ENCODE assay signal across 8 cellular contexts in the genomic region with DNA sequence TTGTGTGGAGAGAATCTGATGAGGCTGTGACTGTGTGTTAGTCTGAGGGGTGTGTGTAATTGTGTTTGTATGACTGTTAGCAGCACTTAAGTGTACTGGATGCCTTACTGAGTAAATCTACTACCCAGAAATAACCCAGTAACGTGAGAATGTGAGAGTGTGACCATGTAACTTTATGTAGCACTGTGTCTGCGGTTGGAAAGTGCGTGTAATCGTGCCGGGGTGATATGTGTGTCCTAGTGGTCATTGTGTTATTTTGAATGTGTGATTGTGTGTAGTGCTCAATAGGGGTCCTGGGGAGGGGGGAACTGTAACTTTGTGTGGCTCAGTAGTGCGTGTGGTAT. TPM values are rescaled to one million over a fixed set of nuclear protein-coding genes. Genes with fewer than 3 reads are reported as not detected.
DNase-seq lines count a peak whose midpoint lies in the region; ATAC-seq, FAIRE-seq and TF ChIP-seq lines count a peak whose summit lies in the region.

No MANE protein-coding gene starts in this region.

- intact Hi-C loops in PC-3 (cut with micrococcal nuclease) = no loop called here
- intact Hi-C loops in natural killer cell (cut with micrococcal nuclease) = loop anchor here (1.0 to 10.0 kb wide), 7 partner anchors 8 to 1096 kb away; partner anchors contain the start of genes KCNK6, YIF1B, ZNF146 and ZNF420

- peak overlapping the region; percentile 60 for H4K91ac ChIP-seq in H1 (replicated peaks; ENCODE audit: insufficient read length, low read length)

- H3K4me3 ChIP-seq in PC-3 (ENCODE audit: low read length) = peak overlapping the region; percentile 93
- H3K4me3 ChIP-seq in H1 (ENCODE audit: extremely low read depth in 1 of 4, insufficient read depth in 2 of 4, low read depth in 3 of 4, low read length in 4 of 4) = peak overlapping the region; percentile 91 to 98 (median 96)

- no peaks in the 10 kb centered on the region for H3F3A ChIP-seq in PC-3 (ENCODE audit: low read length, unreplicated experiment)

- H3K9ac ChIP-seq in PC-3 (ENCODE audit: low read length) (peak overlapping the region; percentile 87), H1 (replicated peaks in 1 of 4; ENCODE audit: extremely low read depth in 1 of 4, low read depth in 3 of 4, low read length in 3 of 4) (peak overlapping the region; percentile 82 to 94 (median 91))

- H3K79me1 ChIP-seq in H1 (ENCODE audit: low read depth, low read length) = 0 out of 2 replicates have a peak, but pooled peaks cover 6% of the 10 kb centered on the region

- peak overlapping the region; percentile 63 for H2BK12ac ChIP-seq in H1 (ENCODE audit: low read depth, low read length)

- 63% methylated on average over 6 of the region's 6 CpGs; no CpG with 5 or more reads in 1 of the 2 experiments for WGBS in H1 (ENCODE audit: extremely low coverage in 1 of 2, insufficient coverage in 1 of 2, insufficient read length in 1 of 2, insufficient replicate concordance in 2 of 2, low coverage in 1 of 2, low lambda C conversion rate in 2 of 2, missing lambda C conversion rate in 1 of 2), 2 experiments

- H2BK120ac ChIP-seq in H1 (replicated peaks; ENCODE audit: low read depth, low read length) = no peak overlapping the region

- H2BK5ac ChIP-seq in H1 (ENCODE audit: low read depth, low read length) = peak overlapping the region; percentile 100

- no peak for FAIRE-seq in H1 (lab: Jason Lieb, UNC)

- H3K27me3 Mint-ChIP-seq in natural killer cell (ENCODE audit: low read depth in 2 of 2) = peaks cover 0 to 2% of the 10 kb centered on the region in 2 donors

- H3K79me2 ChIP-seq in PC-3 (ENCODE audit: low read length) (peaks cover 9% of the 10 kb centered on the region), H1 (ENCODE audit: control insufficient read depth in 1 of 2, insufficient read depth in 2 of 2, low read length in 2 of 2) (peaks cover 6 to 9% of the 10 kb centered on the region in 2 experiments)

- no peak overlapping the region for H3K23ac ChIP-seq in H1 (ENCODE audit: insufficient read length)

- POLR2A ChIA-PET in PC-3 (lab: Charles Lee; ENCODE audit: unreplicated experiment) = no interaction called here
- POLR2A ChIA-PET in H1 (lab: Charles Lee; ENCODE audit: partially characterized antibody) = interaction anchor here (1.9 kb wide), 1 partner anchor 45 kb away, joined by 10 read pairs; the partner anchor contains the start of gene ZNF585A

- H4K5ac ChIP-seq in H1 (ENCODE audit: insufficient read length, low read depth, low read length) = peak overlapping the region; percentile 52

- H3K18ac ChIP-seq in H1 (ENCODE audit: extremely low read depth, low read length) = no peak overlapping the region; the same call in 1 of the 2 replicates

- CTCF ChIA-PET in PC-3 (lab: Charles Lee) (no interaction called here), H1 (lab: Charles Lee; ENCODE audit: partially characterized antibody) (no interaction called here)

- H3K4me1 Mint-ChIP-seq in natural killer cell = peaks cover 26 to 32% of the 10 kb centered on the region in 2 donors

- H2BK15ac ChIP-seq in H1 (ENCODE audit: low read length) = 0 out of 2 replicates have a peak overlapping the region, but pooled peaks have one; percentile 19

- H3K4me3 Mint-ChIP-seq in natural killer cell = peak overlapping the region; percentile 87

- TF ChIP-seq CTCF in PC-3 (conservative IDR thresholded peaks at IDR 0.05; ENCODE audit: low read depth, low read length) (no peak), H1 (IDR thresholded peaks at IDR 0.05; ENCODE audit: control extremely low read depth in 1 of 3, insufficient read depth in 1 of 3, low read depth in 1 of 3, low read length in 3 of 3) (no peak), natural killer cell (IDR thresholded peaks at IDR 0.05) (no peak)

- H3K36me3 ChIP-seq in PC-3 (ENCODE audit: low read depth, low read length) (peaks cover 12% of the 10 kb centered on the region), H1 (ENCODE audit: control insufficient read depth in 2 of 4, insufficient read depth in 4 of 4, low read length in 3 of 4) (no peaks in the 10 kb centered on the region)

- H3K4ac ChIP-seq in H1 (replicated peaks; ENCODE audit: insufficient read length, low read depth, low read length) = peak overlapping the region; percentile 83

- no peak for TF ChIP-seq EP300 in H1 (IDR thresholded peaks at IDR 0.05; ENCODE audit: borderline replicate concordance in 1 of 2, low read depth in 2 of 2, low read length in 2 of 2)

- H3K4me2 ChIP-seq in PC-3 (ENCODE audit: low read length) = peak overlapping the region; percentile 91
- H3K4me2 ChIP-seq in H1 (ENCODE audit: insufficient read depth in 1 of 2, low read depth in 2 of 2, low read length in 2 of 2) = peak overlapping the region; percentile 88 to 97

- H2AFZ ChIP-seq in PC-3 (ENCODE audit: low read length) (peak overlapping the region; percentile 96), H1 (ENCODE audit: low read length) (peak overlapping the region; percentile 95; the same call in 1 of the 2 replicates)

- TSS peak; percentile 81 for BruUV-seq in PC-3 (replicated peaks; lab: Mats Ljungman, UMichigan)

- no peaks in the 10 kb centered on the region for H3K36me3 Mint-ChIP-seq in natural killer cell

- H3K56ac ChIP-seq in H1 (replicated peaks; ENCODE audit: insufficient read length, low read depth, low read length) = peak overlapping the region; percentile 70

- TF ChIP-seq POLR2A in H1 (IDR thresholded peaks at IDR 0.05; ENCODE audit: control extremely low read depth in 1 of 2, low read depth in 2 of 2, low read length in 2 of 2) = no peak

- H3K9me3 ChIP-seq in PC-3 (ENCODE audit: low read length) = 0 out of 2 replicates have a peak, but pooled peaks cover 3% of the 10 kb centered on the region
- H3K9me3 ChIP-seq in H1 (ENCODE audit: insufficient read depth in 2 of 2, low read depth in 1 of 2, low read length in 1 of 2) = no peaks in the 10 kb centered on the region

- ATAC-seq in PC-3 (peak; percentile 4; the same call in 1 of the 2 replicates), natural killer cell (peak; percentile 9 to 39 (median 34)), GM21737 (IDR thresholded peaks at IDR 0.05; ENCODE audit: unreplicated experiment) (no peak), HG02981 (IDR thresholded peaks at IDR 0.05; ENCODE audit: unreplicated experiment) (no peak)

- H3K23me2 ChIP-seq in H1 (ENCODE audit: low read depth, low read length) = peaks cover 10% of the 10 kb centered on the region

- DNase-seq in GM03348 (ENCODE audit: low spot score) (peak; percentile 4), PC-3 (no peak), H1 (ENCODE audit: low read depth in 1 of 2, low spot score in 2 of 2) (no peak), natural killer cell (peak; percentile 22), SHP77 treated with DMSO at 0.1 percent for 48 hours (lab: John Stamatoyannopoulos, UW) (no peak), NCI-H2196 treated with DMSO at 0.1 percent for 48 hours (lab: John Stamatoyannopoulos, UW; ENCODE audit: unreplicated experiment) (no peak)

- TF ChIP-seq RAD21 in H1 (IDR thresholded peaks at IDR 0.05 in 1 of 2, conservative IDR thresholded peaks at IDR 0.05 in 1 of 2; ENCODE audit: low read depth in 2 of 2, low read length in 2 of 2) = no peak

- H3K27ac ChIP-seq in PC-3 (ENCODE audit: low read length) (0 out of 2 replicates have a peak overlapping the region, but pooled peaks have one; percentile 51), H1 (ENCODE audit: low read depth, low read length) (0 out of 2 replicates have a peak overlapping the region, but pooled peaks have one; percentile 99)

- H2AK5ac ChIP-seq in H1 (ENCODE audit: low read depth, low read length) = peak overlapping the region; percentile 70

- no peak overlapping the region for H3K14ac ChIP-seq in H1 (ENCODE audit: insufficient read length)

- no peak overlapping the region for H2BK20ac ChIP-seq in H1 (ENCODE audit: low read length)

- H4K20me1 ChIP-seq in PC-3 (ENCODE audit: low read length) (no peaks in the 10 kb centered on the region), H1 (replicated peaks in 1 of 2; ENCODE audit: control insufficient read depth in 1 of 2, insufficient read depth in 2 of 2, low read length in 2 of 2) (no peaks in the 10 kb centered on the region)

- H3K4me1 ChIP-seq in PC-3 (ENCODE audit: insufficient read depth, low read length) (no peaks in the 10 kb centered on the region), H1 (replicated peaks in 1 of 4; ENCODE audit: control insufficient read depth in 3 of 4, insufficient read depth in 4 of 4, low read length in 3 of 4) (no peaks in the 10 kb centered on the region)

- H3K9me3 Mint-ChIP-seq in natural killer cell = no peaks in the 10 kb centered on the region

- H3K9me2 ChIP-seq in PC-3 (replicated peaks; ENCODE audit: low read length) = no peaks in the 10 kb centered on the region

- H3K27ac Mint-ChIP-seq in natural killer cell = peak overlapping the region; percentile 85 to 96

- H3K27me3 ChIP-seq in PC-3 (ENCODE audit: low read length) = no peaks in the 10 kb centered on the region
- no peaks in the 10 kb centered on the region for H3K27me3 ChIP-seq in H1 (replicated peaks in 1 of 4; ENCODE audit: control insufficient read depth in 3 of 4, extremely low read depth in 1 of 4, insufficient read depth in 3 of 4, low read length in 3 of 4)

- no peak overlapping the region for H4K8ac ChIP-seq in H1 (ENCODE audit: extremely low read depth, insufficient read depth, low read length)

RNA-seq across cellular contexts. Expression of gene ZNF383, which starts 0.6 kb away (rescaled TPM):
- total RNA-seq in PC-3 (2014; rRNA removed) (0.58 and 2.5 TPM in 2 replicates), natural killer cell (10 to 100 TPM; 21.6 to 27.1 (median 26.4) TPM)
- total RNA-seq in H1 (2021; fragmentation: NEBNext Ultra II Directional; extraction: Animal tissue kit (Norgen Biotek cat#: 25700)) = 3.7 and 3.9 TPM in 2 replicates
- 1.2 and 1.3 TPM in 2 replicates for polyA plus RNA-seq in H1 (2011; rRNA removed)
- polyA plus RNA-seq in H1 (2011; cell fraction: cytosol; rRNA removed) = 2.0 TPM
- polyA plus RNA-seq in H1 (2011; cell fraction: nucleus; rRNA removed) = 1.7 TPM
- 1.7 to 2.6 TPM (median 2.2 TPM) in 4 replicates for polyA plus RNA-seq in H1 (2012, experiment 1 of 2)
- polyA plus RNA-seq in H1 (2012, experiment 2 of 2) = 0.37 TPM
- 1.9 TPM for polyA plus RNA-seq in H1 (2013, experiment 1 of 2)
- 2.1 TPM for polyA plus RNA-seq in H1 (2013, experiment 2 of 2)
- polyA minus RNA-seq in H1 (2011; rRNA and poly(A)+ RNA removed) = 3.7 and 6.0 TPM in 2 replicates
- polyA minus RNA-seq in H1 (2011; cell fraction: cytosol; rRNA and poly(A)+ RNA removed) = 1.2 TPM
- polyA minus RNA-seq in H1 (2011; cell fraction: nucleus; rRNA and poly(A)+ RNA removed) = 8.2 TPM

RNA-seq across cellular contexts. Expression of gene ZNF585B, which starts 8.2 kb away (rescaled TPM):
- total RNA-seq in PC-3 (2014; rRNA removed) = 0.12 and 3.2 TPM in 2 replicates
- 2.7 and 3.3 TPM in 2 replicates for total RNA-seq in H1 (2021; fragmentation: NEBNext Ultra II Directional; extraction: Animal tissue kit (Norgen Biotek cat#: 25700))
- polyA plus RNA-seq in H1 (2011; rRNA removed) = 5.4 and 8.0 TPM in 2 replicates
- 9.3 TPM for polyA plus RNA-seq in H1 (2011; cell fraction: cytosol; rRNA removed)
- polyA plus RNA-seq in H1 (2011; cell fraction: nucleus; rRNA removed) = 7.0 TPM
- polyA plus RNA-seq in H1 (2012, experiment 1 of 2) = 4.1 to 7.0 TPM (median 4.5 TPM) in 4 replicates
- 0.54 TPM for polyA plus RNA-seq in H1 (2012, experiment 2 of 2)
- 6.0 TPM for polyA plus RNA-seq in H1 (2013, experiment 1 of 2)
- 6.2 TPM for polyA plus RNA-seq in H1 (2013, experiment 2 of 2)
- polyA minus RNA-seq in H1 (2011; rRNA and poly(A)+ RNA removed) = 19.2 and 19.8 TPM in 2 replicates
- polyA minus RNA-seq in H1 (2011; cell fraction: cytosol; rRNA and poly(A)+ RNA removed) = 14.6 TPM
- polyA minus RNA-seq in H1 (2011; cell fraction: nucleus; rRNA and poly(A)+ RNA removed) = 13.6 TPM
- total RNA-seq in natural killer cell = 10 to 100 TPM; 12.6 to 21.6 (median 12.7) TPM

RNA-seq across cellular contexts. Expression of gene ZNF585A, which starts 46.1 kb away (rescaled TPM):
- 0.29 TPM in 1 of 2 replicates, not detected in the other for total RNA-seq in PC-3 (2014; rRNA removed)
- total RNA-seq in H1 (2021; fragmentation: NEBNext Ultra II Directional; extraction: Animal tissue kit (Norgen Biotek cat#: 25700)) = 2.8 and 4.5 TPM in 2 replicates
- 4.8 and 8.3 TPM in 2 replicates for polyA plus RNA-seq in H1 (2011; rRNA removed)
- 8.2 TPM for polyA plus RNA-seq in H1 (2011; cell fraction: cytosol; rRNA removed)
- polyA plus RNA-seq in H1 (2011; cell fraction: nucleus; rRNA removed) = 5.8 TPM
- 6.9 to 9.7 TPM (median 9.0 TPM) in 4 replicates for polyA plus RNA-seq in H1 (2012, experiment 1 of 2)
- 23.2 TPM for polyA plus RNA-seq in H1 (2012, experiment 2 of 2)
- 18.6 TPM for polyA plus RNA-seq in H1 (2013, experiment 1 of 2)
- 15.7 TPM for polyA plus RNA-seq in H1 (2013, experiment 2 of 2)
- 5.7 and 9.8 TPM in 2 replicates for polyA minus RNA-seq in H1 (2011; rRNA and poly(A)+ RNA removed)
- polyA minus RNA-seq in H1 (2011; cell fraction: cytosol; rRNA and poly(A)+ RNA removed) = 2.6 TPM
- polyA minus RNA-seq in H1 (2011; cell fraction: nucleus; rRNA and poly(A)+ RNA removed) = 9.7 TPM
- total RNA-seq in natural killer cell = 10 to 100 TPM in 1 of 3 donors, 1 to 10 TPM in 2; 8.9 to 12.6 (median 9.9) TPM

Comparison
In these comparisons a context has a peak if more than half of its experiments do, and no peak if none do; other contexts are left out.
1. DNase-seq: peak in GM03348 (single experiment) and natural killer cell (single experiment); none in PC-3 (single experiment), H1 (0 of 2), SHP77 treated with DMSO at 0.1 percent for 48 hours (single experiment) and NCI-H2196 treated with DMSO at 0.1 percent for 48 hours (single experiment).
2. ATAC-seq: peak in PC-3 (single experiment) and natural killer cell (3 of 3); none in GM21737 (single experiment) and HG02981 (single experiment).